In genomic region chr1:53696990-53697389, GRCh38 we compare ENCODE assay signal across 17 cellular contexts. TPM values are rescaled to one million over a fixed set of nuclear protein-coding genes. Genes with fewer than 3 reads are reported as not detected.
A peak's percentile ranks its signal among the peaks of the same experiment; 100 is the strongest.
DNase-seq lines count a peak whose midpoint lies in the region; ATAC-seq, FAIRE-seq and TF ChIP-seq lines count a peak whose summit lies in the region.
"Had no signal": no experiment of that assay in that cellular context is flagged by ENCODE, and none has a peak within 500 bp of the region (broad histone marks: within the 10 kb centered on the region; RNA-seq: fewer than 3 reads in every experiment).

No MANE protein-coding gene starts in this region.

- H3K56ac ChIP-seq in H1 (replicated peaks; ENCODE audit: insufficient read length, low read depth, low read length) = no peak overlapping the region

- H3K4me1 Mint-ChIP-seq in nephron progenitor cell = peaks cover 50% of the 10 kb centered on the region
- H3K4me1 Mint-ChIP-seq: CD4-positive, alpha-beta memory T cell had no signal

- H3K4me3 ChIP-seq in HEK293 (ENCODE audit: low read depth, low read length) = no peak overlapping the region
- no peak overlapping the region for H3K4me3 ChIP-seq in H1 (ENCODE audit: extremely low read depth in 1 of 4, insufficient read depth in 2 of 4, low read depth in 3 of 4, low read length in 4 of 4)
- H3K4me3 ChIP-seq in vagina = no peak overlapping the region
- H3K4me3 ChIP-seq: GM12878, HAP-1 had no signal

- no peaks in the 10 kb centered on the region for H4K20me1 ChIP-seq in H1 (replicated peaks in 1 of 2; ENCODE audit: control insufficient read depth in 1 of 2, insufficient read depth in 2 of 2, low read length in 2 of 2)

- no peak overlapping the region for H2AK5ac ChIP-seq in H1 (ENCODE audit: low read depth, low read length)

- H3K23me2 ChIP-seq in H1 (ENCODE audit: low read depth, low read length) = no peaks in the 10 kb centered on the region

- H3K4me3 Mint-ChIP-seq in nephron progenitor cell = no peak overlapping the region
- H3K4me3 Mint-ChIP-seq: CD14-positive monocyte; CD4-positive, alpha-beta memory T cell had no signal

- no peak overlapping the region for H3K23ac ChIP-seq in H1 (ENCODE audit: insufficient read length)

- H3K36me3 ChIP-seq in HEK293 (ENCODE audit: control insufficient read depth in 2 of 2, insufficient read depth in 1 of 2, low read length in 2 of 2) = no peaks in the 10 kb centered on the region
- no peaks in the 10 kb centered on the region for H3K36me3 ChIP-seq in H1 (ENCODE audit: control insufficient read depth in 2 of 4, insufficient read depth in 4 of 4, low read length in 3 of 4)
- H3K36me3 ChIP-seq in vagina = no peaks in the 10 kb centered on the region
- H3K36me3 ChIP-seq: BE2C, HAP-1 had no signal

- H3K27ac ChIP-seq in HEK293 (ENCODE audit: extremely low read depth, low read depth, low read length) (no peak overlapping the region), H1 (ENCODE audit: low read depth, low read length) (no peak overlapping the region), vagina (peak overlapping the region; percentile 75)
- H3K27ac ChIP-seq: KMS-11 had no signal

- no peak overlapping the region for H3K9ac ChIP-seq in H1 (replicated peaks in 1 of 4; ENCODE audit: extremely low read depth in 1 of 4, low read depth in 3 of 4, low read length in 3 of 4)
- H3K9ac ChIP-seq: KMS-11 had no signal

- no peak overlapping the region for H4K5ac ChIP-seq in H1 (ENCODE audit: insufficient read length, low read depth, low read length)

- no peak for TF ChIP-seq POLR2A in H1 (IDR thresholded peaks at IDR 0.05; ENCODE audit: control extremely low read depth in 1 of 2, low read depth in 2 of 2, low read length in 2 of 2)
- TF ChIP-seq POLR2A in vagina (IDR thresholded peaks at IDR 0.05) = no peak

- H3K36me3 Mint-ChIP-seq in nephron progenitor cell (ENCODE audit: low read depth) = no peaks in the 10 kb centered on the region
- H3K36me3 Mint-ChIP-seq: CD14-positive monocyte; CD4-positive, alpha-beta memory T cell had no signal

- no peak overlapping the region for H4K8ac ChIP-seq in H1 (ENCODE audit: extremely low read depth, insufficient read depth, low read length)

- H3K27me3 ChIP-seq in H1 (replicated peaks in 1 of 4; ENCODE audit: control insufficient read depth in 3 of 4, extremely low read depth in 1 of 4, insufficient read depth in 3 of 4, low read length in 3 of 4) (no peaks in the 10 kb centered on the region; a peak in 1 of 7 replicates), vagina (no peaks in the 10 kb centered on the region)
- H3K27me3 ChIP-seq: BE2C had no signal

- no peak for FAIRE-seq in H1 (lab: Jason Lieb, UNC)
- FAIRE-seq: A204.1, GM12878 had no signal

- peak; percentile 29 for DNase-seq in RPMI8226
- DNase-seq in H1 (ENCODE audit: low read depth in 1 of 2, low spot score in 2 of 2) = no peak
- DNase-seq in vagina (ENCODE audit: extremely low spot score in 2 of 2) = no peak
- no peak for DNase-seq in Right ventricle myocardium inferior (ENCODE audit: missing footprints)
- DNase-seq in nephron progenitor cell = no peak
- DNase-seq: ACHN; BE2C; CD4-positive, alpha-beta memory T cell; DMS153; DMS79 treated with DMSO at 0.1 percent for 48 hours had no signal

- POLR2A ChIA-PET in HEK293 (lab: Yijun Ruan, JAX) (no interaction called here), H1 (lab: Charles Lee; ENCODE audit: partially characterized antibody) (interaction anchor here (0.7 to 1.5 kb wide), 2 partner anchors 8 to 13 kb away, joined by 3 read pairs; no protein-coding TSS in a partner anchor)

- no peaks in the 10 kb centered on the region for H3K79me1 ChIP-seq in H1 (ENCODE audit: low read depth, low read length)

- CTCF ChIA-PET in HEK293 (lab: Yijun Ruan, JAX) = interaction anchor here (0.5 to 3.3 kb wide), 3 partner anchors 14 to 227 kb away, joined by 3 to 15 read pairs (median 6); no protein-coding TSS in a partner anchor
- CTCF ChIA-PET in H1 (lab: Charles Lee; ENCODE audit: partially characterized antibody) = interaction anchor here (1.5 to 9.1 kb wide), 7 partner anchors 11 to 210 kb away, joined by 4 to 74 read pairs (median 8); no protein-coding TSS in a partner anchor

- H3K4me2 ChIP-seq in H1 (ENCODE audit: insufficient read depth in 1 of 2, low read depth in 2 of 2, low read length in 2 of 2) = no peak overlapping the region
- H3K4me2 ChIP-seq: KMS-11 had no signal

- no peak overlapping the region for H2BK120ac ChIP-seq in H1 (replicated peaks; ENCODE audit: low read depth, low read length)

- H3K27ac Mint-ChIP-seq in nephron progenitor cell = no peak overlapping the region
- H3K27ac Mint-ChIP-seq: CD14-positive monocyte; CD4-positive, alpha-beta memory T cell had no signal

- no peak overlapping the region for H4K91ac ChIP-seq in H1 (replicated peaks; ENCODE audit: insufficient read length, low read length)

- TF ChIP-seq CTCF in HEK293 (tag by site-specific recombination; IDR thresholded peaks at IDR 0.05) = no peak
- TF ChIP-seq CTCF in H1 (IDR thresholded peaks at IDR 0.05; ENCODE audit: control extremely low read depth in 1 of 3, insufficient read depth in 1 of 3, low read depth in 1 of 3, low read length in 3 of 3) = no peak
- no peak for TF ChIP-seq CTCF in vagina (IDR thresholded peaks at IDR 0.05)
- no peak for TF ChIP-seq CTCF in nephron progenitor cell (IDR thresholded peaks at IDR 0.05)

- H3K9me3 Mint-ChIP-seq in nephron progenitor cell = no peaks in the 10 kb centered on the region
- H3K9me3 Mint-ChIP-seq: CD14-positive monocyte; CD4-positive, alpha-beta memory T cell had no signal

- no peak overlapping the region for H3K18ac ChIP-seq in H1 (ENCODE audit: extremely low read depth, low read length)

- H3K4me1 ChIP-seq in HEK293 (ENCODE audit: control insufficient read depth, insufficient read depth, low read length) = no peaks in the 10 kb centered on the region
- H3K4me1 ChIP-seq in H1 (replicated peaks in 1 of 4; ENCODE audit: control insufficient read depth in 3 of 4, insufficient read depth in 4 of 4, low read length in 3 of 4) = peaks cover 0 to 8% (median 7%) of the 10 kb centered on the region in 4 experiments; a peak in 5 of 7 replicates
- H3K4me1 ChIP-seq in vagina = peaks cover 20% of the 10 kb centered on the region
- H3K4me1 ChIP-seq: BE2C, HAP-1 had no signal

- WGBS in H1 (ENCODE audit: extremely low coverage in 1 of 2, insufficient coverage in 1 of 2, insufficient read length in 1 of 2, insufficient replicate concordance in 2 of 2, low coverage in 1 of 2, low lambda C conversion rate in 2 of 2, missing lambda C conversion rate in 1 of 2), 2 experiments = 85% methylated on average over 2 of the region's 2 CpGs; no CpG with 5 or more reads in 1 of the 2 experiments

- no peak overlapping the region for H2BK12ac ChIP-seq in H1 (ENCODE audit: low read depth, low read length)

- H3K4ac ChIP-seq in H1 (replicated peaks; ENCODE audit: insufficient read length, low read depth, low read length) = no peak overlapping the region

- H3K27me3 Mint-ChIP-seq in nephron progenitor cell (ENCODE audit: low read depth, poor library complexity) = peaks cover 13% of the 10 kb centered on the region

- no peak overlapping the region for H2BK20ac ChIP-seq in H1 (ENCODE audit: low read length)

- intact Hi-C loops in vagina (cut with DNase I) (no loop called here), Right ventricle myocardium inferior (cut with DNase I) (no loop called here)

- TF ChIP-seq RAD21 in H1 (IDR thresholded peaks at IDR 0.05 in 1 of 2, conservative IDR thresholded peaks at IDR 0.05 in 1 of 2; ENCODE audit: low read depth in 2 of 2, low read length in 2 of 2) = no peak

- H2AFZ ChIP-seq in H1 (ENCODE audit: low read length) = no peak overlapping the region

- ATAC-seq in GM19452 (IDR thresholded peaks at IDR 0.05; ENCODE audit: unreplicated experiment) = no peak
- ATAC-seq in Right ventricle myocardium inferior = no peak
- ATAC-seq: GM12878 had no signal

- H3K9me3 ChIP-seq in HEK293 (ENCODE audit: control insufficient read depth, insufficient read depth, low read depth, low read length) = no peaks in the 10 kb centered on the region
- H3K9me3 ChIP-seq in H1 (ENCODE audit: insufficient read depth in 2 of 2, low read depth in 1 of 2, low read length in 1 of 2) = no peaks in the 10 kb centered on the region
- H3K9me3 ChIP-seq in vagina = no peaks in the 10 kb centered on the region
- H3K9me3 ChIP-seq: BE2C, HAP-1 had no signal

- 0 out of 2 replicates have a peak overlapping the region, but pooled peaks have one; percentile 98 for H2BK15ac ChIP-seq in H1 (ENCODE audit: low read length)

- no peak overlapping the region for H2BK5ac ChIP-seq in H1 (ENCODE audit: low read depth, low read length)

- no peak for TF ChIP-seq EP300 in H1 (IDR thresholded peaks at IDR 0.05; ENCODE audit: borderline replicate concordance in 1 of 2, low read depth in 2 of 2, low read length in 2 of 2)

- H3K14ac ChIP-seq in H1 (ENCODE audit: insufficient read length) = no peak overlapping the region

- no peaks in the 10 kb centered on the region for H3K79me2 ChIP-seq in H1 (ENCODE audit: control insufficient read depth in 1 of 2, insufficient read depth in 2 of 2, low read length in 2 of 2)

TF ChIP-seq in HEK293, 187 proteins besides CTCF, POLR2A, EP300 and RAD21 (continues in another document):
- no peak for TF ChIP-seq ZBTB17 (tag by site-specific recombination; IDR thresholded peaks at IDR 0.05)

TF ChIP-seq in H1, 55 proteins besides CTCF, POLR2A, EP300 and RAD21:
- TF ChIP-seq SIRT6 (IDR thresholded peaks at IDR 0.05; ENCODE audit: low read length) (no peak), BACH1 (IDR thresholded peaks at IDR 0.05; ENCODE audit: low read length) (no peak), CHD2 (IDR thresholded peaks at IDR 0.05; ENCODE audit: low read length) (no peak), RBBP5 (IDR thresholded peaks at IDR 0.05; ENCODE audit: borderline replicate concordance, low read depth, low read length) (no peak), FOSL1 (IDR thresholded peaks at IDR 0.05; ENCODE audit: insufficient read depth, low read depth, low read length) (no peak), GABPA (IDR thresholded peaks at IDR 0.05; ENCODE audit: borderline replicate concordance, insufficient read depth, low read length) (no peak)

RNA-seq across cellular contexts. Expression of gene GLIS1, which starts 42.0 kb away (rescaled TPM):
- 0.21 and 0.22 TPM in 2 replicates for total RNA-seq in H1 (2021; fragmentation: NEBNext Ultra II Directional; extraction: Animal tissue kit (Norgen Biotek cat#: 25700))
- 0.15 and 0.17 TPM in 2 replicates for polyA plus RNA-seq in H1 (2011; rRNA removed)
- polyA plus RNA-seq in H1 (2011; cell fraction: cytosol; rRNA removed) = 0.06 TPM
- 0.31 TPM for polyA plus RNA-seq in H1 (2011; cell fraction: nucleus; rRNA removed)
- polyA plus RNA-seq in H1 (2012, experiment 1 of 2) = 0.08 to 0.11 TPM (median 0.10 TPM) in 3 of 4 replicates, not detected in the other
- polyA plus RNA-seq in H1 (2012, experiment 2 of 2) = 0.08 TPM
- 0.18 TPM for polyA plus RNA-seq in H1 (2013, experiment 1 of 2)
- polyA plus RNA-seq in H1 (2013, experiment 2 of 2) = 0.18 TPM
- not detected in 2 replicates for polyA minus RNA-seq in H1 (2011; rRNA and poly(A)+ RNA removed)
- polyA minus RNA-seq in H1 (2011; cell fraction: cytosol; rRNA and poly(A)+ RNA removed) = not detected
- polyA minus RNA-seq in H1 (2011; cell fraction: nucleus; rRNA and poly(A)+ RNA removed) = not detected
- total RNA-seq in vagina (1.2 TPM), Right ventricle myocardium inferior (not detected)
- total RNA-seq: CD4-positive, alpha-beta memory T cell; GM12878 had no signal
- polyA plus RNA-seq: CD14-positive monocyte; CD4-positive, alpha-beta memory T cell; GM12878 had no signal
